Comparison of ENCODE assay signal across 7 cellular contexts in genomic region chr20:13317439-13317838, GRCh38.
"Had no signal": no experiment of that assay in that cellular context is flagged by ENCODE, and none has a peak within 500 bp of the region (broad histone marks: within the 10 kb centered on the region; RNA-seq: fewer than 3 reads in every experiment).

No MANE protein-coding gene starts in this region.

- DNase-seq: IMR-90, KBM-7 had no signal

- FAIRE-seq: HepG2, HTR-8/SVneo, K562 had no signal

- ATAC-seq: HepG2, K562 had no signal

- H3K27ac ChIP-seq: HL-60 had no signal

- H3K27ac Mint-ChIP-seq: IgD-negative memory B cell had no signal

- H3K4me3 Mint-ChIP-seq: IgD-negative memory B cell had no signal

- H3K4me3 ChIP-seq: K562 had no signal

- H3K36me3 Mint-ChIP-seq: IgD-negative memory B cell had no signal
